In the genomic region with DNA sequence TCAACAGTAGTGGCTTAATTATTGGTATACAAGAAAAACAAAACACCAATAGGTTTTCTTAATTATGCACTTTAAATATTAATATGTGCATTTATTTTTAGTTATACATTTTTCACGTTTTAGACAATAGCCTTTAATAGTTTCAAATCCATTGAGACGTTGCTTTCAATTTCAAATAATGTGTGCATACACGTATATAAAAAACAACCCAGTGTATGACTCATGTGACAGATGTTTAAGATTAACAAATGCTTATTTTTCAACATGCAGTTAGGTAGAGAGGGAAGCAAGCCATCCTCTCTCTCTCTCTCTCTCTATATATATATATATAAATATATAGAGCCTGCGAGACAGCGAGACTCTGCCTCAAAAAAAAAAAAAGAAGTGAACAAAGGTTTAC, we compare ENCODE assay signal across 1 cellular context.
TF ChIP-seq lines count a peak whose summit lies in the region.

No MANE protein-coding gene starts in this region.

TF ChIP-seq in WTC11, 78 proteins besides CTCF, POLR2A, EP300 and RAD21 (continued from another document):
- no peak for TF ChIP-seq PRDM15 (CRISPR knock-in tag; IDR thresholded peaks at IDR 0.05)
- no peak for TF ChIP-seq MXD4 (CRISPR knock-in tag; IDR thresholded peaks at IDR 0.05; ENCODE audit: borderline replicate concordance)
- no peak for TF ChIP-seq ZNF263 (CRISPR knock-in tag; IDR thresholded peaks at IDR 0.05; ENCODE audit: low read depth)
- no peak for TF ChIP-seq ZNF671 (CRISPR knock-in tag; IDR thresholded peaks at IDR 0.05)
- no peak for TF ChIP-seq ZNF512 (CRISPR knock-in tag; IDR thresholded peaks at IDR 0.05; ENCODE audit: borderline replicate concordance)
- no peak for TF ChIP-seq ZBTB21 (CRISPR knock-in tag; IDR thresholded peaks at IDR 0.05; ENCODE audit: borderline replicate concordance)
- no peak for TF ChIP-seq AR (CRISPR knock-in tag; IDR thresholded peaks at IDR 0.05)
- TF ChIP-seq TP53 (CRISPR knock-in tag; IDR thresholded peaks at IDR 0.05) = no peak
- no peak for TF ChIP-seq TEAD1 (CRISPR knock-in tag; IDR thresholded peaks at IDR 0.05)
- TF ChIP-seq ZNF423 (CRISPR knock-in tag; IDR thresholded peaks at IDR 0.05) = no peak
- TF ChIP-seq TEAD4 (CRISPR knock-in tag; IDR thresholded peaks at IDR 0.05) = no peak
- no peak for TF ChIP-seq ZNF396 (CRISPR knock-in tag; IDR thresholded peaks at IDR 0.05; ENCODE audit: borderline replicate concordance)
- TF ChIP-seq, protein P1, sequence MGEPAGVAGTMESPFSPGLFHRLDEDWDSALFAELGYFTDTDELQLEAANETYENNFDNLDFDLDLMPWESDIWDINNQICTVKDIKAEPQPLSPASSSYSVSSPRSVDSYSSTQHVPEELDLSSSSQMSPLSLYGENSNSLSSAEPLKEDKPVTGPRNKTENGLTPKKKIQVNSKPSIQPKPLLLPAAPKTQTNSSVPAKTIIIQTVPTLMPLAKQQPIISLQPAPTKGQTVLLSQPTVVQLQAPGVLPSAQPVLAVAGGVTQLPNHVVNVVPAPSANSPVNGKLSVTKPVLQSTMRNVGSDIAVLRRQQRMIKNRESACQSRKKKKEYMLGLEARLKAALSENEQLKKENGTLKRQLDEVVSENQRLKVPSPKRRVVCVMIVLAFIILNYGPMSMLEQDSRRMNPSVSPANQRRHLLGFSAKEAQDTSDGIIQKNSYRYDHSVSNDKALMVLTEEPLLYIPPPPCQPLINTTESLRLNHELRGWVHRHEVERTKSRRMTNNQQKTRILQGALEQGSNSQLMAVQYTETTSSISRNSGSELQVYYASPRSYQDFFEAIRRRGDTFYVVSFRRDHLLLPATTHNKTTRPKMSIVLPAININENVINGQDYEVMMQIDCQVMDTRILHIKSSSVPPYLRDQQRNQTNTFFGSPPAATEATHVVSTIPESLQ (CRISPR knock-in tag; IDR thresholded peaks at IDR 0.05) = no peak
- TF ChIP-seq, protein P2, sequence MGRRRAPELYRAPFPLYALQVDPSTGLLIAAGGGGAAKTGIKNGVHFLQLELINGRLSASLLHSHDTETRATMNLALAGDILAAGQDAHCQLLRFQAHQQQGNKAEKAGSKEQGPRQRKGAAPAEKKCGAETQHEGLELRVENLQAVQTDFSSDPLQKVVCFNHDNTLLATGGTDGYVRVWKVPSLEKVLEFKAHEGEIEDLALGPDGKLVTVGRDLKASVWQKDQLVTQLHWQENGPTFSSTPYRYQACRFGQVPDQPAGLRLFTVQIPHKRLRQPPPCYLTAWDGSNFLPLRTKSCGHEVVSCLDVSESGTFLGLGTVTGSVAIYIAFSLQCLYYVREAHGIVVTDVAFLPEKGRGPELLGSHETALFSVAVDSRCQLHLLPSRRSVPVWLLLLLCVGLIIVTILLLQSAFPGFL (CRISPR knock-in tag; IDR thresholded peaks at IDR 0.05; ENCODE audit: borderline replicate concordance) = no peak
- TF ChIP-seq USF1 (CRISPR knock-in tag; IDR thresholded peaks at IDR 0.05) = no peak
